11 cellular contexts compared by ENCODE assay signal in the genomic region with DNA sequence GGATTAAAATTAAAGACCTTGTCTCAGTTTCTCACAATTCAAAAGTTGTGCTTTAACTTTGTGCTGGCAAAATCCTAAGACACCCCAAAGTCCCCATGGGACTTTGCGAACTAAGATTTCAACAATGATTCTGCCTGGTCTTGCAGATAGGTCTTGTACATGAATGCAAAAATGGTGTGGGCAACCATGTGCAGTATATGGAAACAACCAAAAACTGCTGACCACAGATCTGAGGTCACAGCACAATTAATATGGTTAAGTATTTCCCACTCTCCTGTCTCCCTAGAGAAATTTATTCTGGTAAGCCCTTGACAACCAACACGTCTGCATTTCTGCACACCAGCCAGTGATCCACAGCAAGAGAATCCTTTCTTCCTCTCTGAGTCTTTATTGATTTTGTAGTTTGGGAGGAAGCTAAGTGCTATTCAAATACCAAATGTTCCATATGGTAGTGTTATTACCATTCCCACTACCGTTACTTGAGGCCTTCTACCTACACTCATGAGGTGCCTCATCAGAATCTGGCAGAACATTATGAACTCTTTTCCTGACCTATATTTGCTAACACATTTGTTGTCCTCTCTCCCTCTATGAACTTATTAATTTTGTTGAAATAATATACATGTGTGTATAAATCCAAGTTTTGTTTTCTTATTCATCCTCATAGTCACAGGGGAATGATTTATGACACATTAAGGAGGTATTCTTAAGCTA.
A peak's percentile ranks its signal among the peaks of the same experiment; 100 is the strongest.
DNase-seq lines count a peak whose midpoint lies in the region; ATAC-seq and TF ChIP-seq lines count a peak whose summit lies in the region.
"Had no signal": no experiment of that assay in that cellular context is flagged by ENCODE, and none has a peak within 500 bp of the region (broad histone marks: within the 10 kb centered on the region; RNA-seq: fewer than 3 reads in every experiment).

No MANE protein-coding gene starts in this region.

- no peaks in the 10 kb centered on the region for H3K79me2 ChIP-seq in PC-3 (ENCODE audit: low read length)

- H3F3A ChIP-seq in PC-3 (ENCODE audit: low read length, unreplicated experiment): no peaks in the 10 kb centered on the region

- no peaks in the 10 kb centered on the region for H4K20me1 ChIP-seq in PC-3 (ENCODE audit: low read length)

- H3K27ac ChIP-seq in PC-3 (ENCODE audit: low read length): no peak overlapping the region
- peak overlapping the region; percentile 73 for H3K27ac ChIP-seq in substantia nigra (ENCODE audit: low read depth, low read length, poor library complexity, severe bottlenecking)

- H2AFZ ChIP-seq in PC-3 (ENCODE audit: low read length): no peak overlapping the region

- H3K9me2 ChIP-seq in PC-3 (replicated peaks; ENCODE audit: low read length): no peaks in the 10 kb centered on the region

- peaks cover 3% of the 10 kb centered on the region; the same call in 1 of the 2 replicates for H3K36me3 ChIP-seq in PC-3 (ENCODE audit: low read depth, low read length)

- H3K9ac ChIP-seq in PC-3 (ENCODE audit: low read length): no peak overlapping the region

- ATAC-seq in PC-3 (no peak), GM19023 (IDR thresholded peaks at IDR 0.05; ENCODE audit: unreplicated experiment) (no peak)
- ATAC-seq: activated T-helper 17 cell treated with anti-CD3 and anti-CD28 coated beads, Interleukin-2, amount 50 U/mL, for 72 hours; effector memory CD8-positive, alpha-beta T cell; Right ventricle myocardium inferior had no signal

- POLR2A ChIA-PET in PC-3 (lab: Charles Lee; ENCODE audit: unreplicated experiment) (interaction anchor here (0.6 kb wide), 1 partner anchor 129 kb away, joined by 3 read pairs; no protein-coding TSS in a partner anchor), MCF 10A (lab: Yijun Ruan, JAX) (no interaction called here)

- H3K4me3 Mint-ChIP-seq in glutamatergic neuron (ENCODE audit: unreplicated experiment) (no peak overlapping the region), MCF 10A (ENCODE audit: unreplicated experiment) (no peak overlapping the region)
- H3K4me3 Mint-ChIP-seq: activated T-helper 17 cell treated with anti-CD3 and anti-CD28 coated beads, Interleukin-2, amount 50 U/mL, for 72 hours; effector memory CD8-positive, alpha-beta T cell had no signal

- no peaks in the 10 kb centered on the region for H3K9me3 ChIP-seq in PC-3 (ENCODE audit: low read length)

- no peaks in the 10 kb centered on the region for H3K27me3 Mint-ChIP-seq in glutamatergic neuron (ENCODE audit: unreplicated experiment)
- no peaks in the 10 kb centered on the region for H3K27me3 Mint-ChIP-seq in MCF 10A (ENCODE audit: insufficient read depth, unreplicated experiment)
- H3K27me3 Mint-ChIP-seq: activated T-helper 17 cell treated with anti-CD3 and anti-CD28 coated beads, Interleukin-2, amount 50 U/mL, for 72 hours; effector memory CD8-positive, alpha-beta T cell had no signal

- H3K36me3 Mint-ChIP-seq in glutamatergic neuron (ENCODE audit: unreplicated experiment) (no peaks in the 10 kb centered on the region), MCF 10A (ENCODE audit: insufficient read depth, unreplicated experiment) (no peaks in the 10 kb centered on the region)

- TF ChIP-seq CTCF in PC-3 (conservative IDR thresholded peaks at IDR 0.05; ENCODE audit: low read depth, low read length) (no peak), glutamatergic neuron (IDR thresholded peaks at IDR 0.05; ENCODE audit: partially characterized antibody, unreplicated experiment) (no peak), MCF 10A (IDR thresholded peaks at IDR 0.05; ENCODE audit: unreplicated experiment) (no peak)

- intact Hi-C loops in PC-3 (cut with micrococcal nuclease) (no loop called here), MCF 10A (cut with micrococcal nuclease) (no loop called here)

- H3K9me3 Mint-ChIP-seq in glutamatergic neuron (ENCODE audit: unreplicated experiment) (no peaks in the 10 kb centered on the region), MCF 10A (ENCODE audit: unreplicated experiment) (no peaks in the 10 kb centered on the region)
- H3K9me3 Mint-ChIP-seq: activated T-helper 17 cell treated with anti-CD3 and anti-CD28 coated beads, Interleukin-2, amount 50 U/mL, for 72 hours; effector memory CD8-positive, alpha-beta T cell had no signal

- H3K4me2 ChIP-seq in PC-3 (ENCODE audit: low read length): no peak overlapping the region

- peaks cover 12% of the 10 kb centered on the region for H3K4me1 Mint-ChIP-seq in glutamatergic neuron (ENCODE audit: low read depth, unreplicated experiment)
- H3K4me1 Mint-ChIP-seq in MCF 10A (ENCODE audit: insufficient read depth, unreplicated experiment): no peaks in the 10 kb centered on the region

- H3K4me3 ChIP-seq in PC-3 (ENCODE audit: low read length): no peak overlapping the region

- BruUV-seq in PC-3 (replicated peaks; lab: Mats Ljungman, UMichigan) (TSS peak; percentile 4), MCF 10A (replicated peaks; lab: Mats Ljungman, UMichigan) (no TSS peak)

- peak; percentile 41 for DNase-seq in HCEC 1CT
- no peak for DNase-seq in PC-3
- DNase-seq in glutamatergic neuron: no peak
- no peak for DNase-seq in substantia nigra (lab: John Stamatoyannopoulos, UW)
- DNase-seq in MCF 10A (ENCODE audit: unreplicated experiment): no peak
- no peak for DNase-seq in NCI-H2081 treated with DMSO at 0.1 percent for 48 hours (lab: John Stamatoyannopoulos, UW)
- DNase-seq: effector memory CD8-positive, alpha-beta T cell; NCI-H187 had no signal

- CTCF ChIA-PET in PC-3 (lab: Charles Lee): no interaction called here
- CTCF ChIA-PET in MCF 10A (lab: Yijun Ruan, JAX): interaction anchor here (0.9 to 1.1 kb wide), 2 partner anchors 17 to 18 kb away, joined by 3 to 4 read pairs; no protein-coding TSS in a partner anchor

- H3K27me3 ChIP-seq in PC-3 (ENCODE audit: low read length): no peaks in the 10 kb centered on the region

- peak overlapping the region; percentile 9 for H3K27ac Mint-ChIP-seq in glutamatergic neuron (ENCODE audit: unreplicated experiment)
- no peak overlapping the region for H3K27ac Mint-ChIP-seq in MCF 10A (ENCODE audit: low read depth, unreplicated experiment)
- H3K27ac Mint-ChIP-seq: activated T-helper 17 cell treated with anti-CD3 and anti-CD28 coated beads, Interleukin-2, amount 50 U/mL, for 72 hours had no signal

- no peaks in the 10 kb centered on the region for H3K4me1 ChIP-seq in PC-3 (ENCODE audit: insufficient read depth, low read length)
